Comparison of ENCODE assay signal across 8 cellular contexts in the genomic region with DNA sequence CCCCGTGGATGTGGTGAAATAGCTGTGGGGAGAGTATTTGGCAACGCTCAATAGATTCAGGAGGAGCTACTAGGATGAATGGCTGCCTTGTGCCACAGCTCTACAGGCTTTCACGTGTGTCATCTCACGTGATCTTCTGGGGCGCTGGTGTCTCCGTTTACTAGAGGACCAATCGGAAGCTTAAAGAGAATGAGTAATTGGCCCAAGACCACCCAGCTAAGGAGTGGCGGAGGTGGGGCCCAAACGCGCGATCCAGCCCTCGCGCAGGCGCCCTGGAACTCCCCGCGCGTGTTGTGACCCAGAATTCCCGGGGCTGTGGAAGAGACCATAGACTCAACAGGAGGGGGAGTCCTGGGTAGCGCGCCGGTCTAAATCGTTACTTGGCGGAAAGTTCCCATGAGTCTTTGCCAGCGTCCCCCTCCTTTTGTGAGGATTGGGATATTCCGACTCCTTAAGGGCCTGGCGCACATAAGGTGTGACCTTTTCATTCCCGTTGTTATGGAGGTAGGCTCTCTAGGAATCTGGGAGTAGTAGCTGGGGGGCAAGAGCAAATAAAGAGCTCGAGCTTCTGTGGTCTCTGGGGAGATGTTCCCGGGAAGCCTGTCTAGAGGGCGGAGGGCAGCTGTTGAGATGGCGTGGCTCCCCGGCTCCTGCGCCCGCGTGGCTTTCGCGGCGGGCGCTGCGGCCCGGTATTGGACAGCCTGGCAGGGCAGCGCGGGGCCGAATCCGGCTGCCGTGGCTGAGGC. TPM values are rescaled to one million over a fixed set of nuclear protein-coding genes. Genes with fewer than 3 reads are reported as not detected.
DNase-seq lines count a peak whose midpoint lies in the region; ATAC-seq and TF ChIP-seq lines count a peak whose summit lies in the region.

No MANE protein-coding gene starts in this region.

- intact Hi-C loops in CD4-positive, alpha-beta memory T cell (cut with micrococcal nuclease) = loop anchor here (1.0 to 2.0 kb wide), 4 partner anchors 14 to 97 kb away; a partner anchor contains a TSS
- intact Hi-C loops in lower leg skin (cut with DNase I; ENCODE audit: low total_unique reads) = no loop called here

- H3K27me3 Mint-ChIP-seq in CD4-positive, alpha-beta memory T cell = no peaks in the 10 kb centered on the region
- no peaks in the 10 kb centered on the region for H3K27me3 Mint-ChIP-seq in activated CD4-positive, alpha-beta memory T cell treated with anti-CD3 and anti-CD28 coated beads, Interleukin-2, amount 10 ng/mL, durations not matched to agents 7 days and 5 days

- peak overlapping the region; percentile 94 for H3K27ac ChIP-seq in CD4-positive, alpha-beta memory T cell (ENCODE audit: low read depth, low read length)

- peak; percentile 74 for ATAC-seq in GM19455 (IDR thresholded peaks at IDR 0.05; ENCODE audit: unreplicated experiment)

- H3K27me3 ChIP-seq in CD4-positive, alpha-beta memory T cell (ENCODE audit: insufficient read depth, low read length) = no peaks in the 10 kb centered on the region

- H3K9me3 Mint-ChIP-seq in CD4-positive, alpha-beta memory T cell = no peaks in the 10 kb centered on the region
- no peaks in the 10 kb centered on the region for H3K9me3 Mint-ChIP-seq in activated CD4-positive, alpha-beta memory T cell treated with anti-CD3 and anti-CD28 coated beads, Interleukin-2, amount 10 ng/mL, durations not matched to agents 7 days and 5 days

- peak overlapping the region; percentile 78 to 95 for H3K4me3 ChIP-seq in CD4-positive, alpha-beta memory T cell (ENCODE audit: low read length in 2 of 2)
- peak overlapping the region; percentile 93 for H3K4me3 ChIP-seq in lower leg skin (ENCODE audit: low read depth, poor library complexity, severe bottlenecking)

- WGBS in lower leg skin, 2 donors = 0 to 1% methylated on average over 35 to 38 of the region's 46 CpGs

- CTCF ChIA-PET in CD4-positive, alpha-beta memory T cell (lab: Charles Lee; ENCODE audit: partially characterized antibody) = interaction anchor here (1.1 to 5.9 kb wide), 10 partner anchors 11 to 97 kb away, joined by 3 to 71 read pairs (median 9); a partner anchor contains a TSS
- CTCF ChIA-PET in activated CD4-positive, alpha-beta memory T cell treated with anti-CD3 and anti-CD28 coated beads, Interleukin-2, amount 10 ng/mL, durations not matched to agents 7 days and 5 days (lab: Charles Lee) = interaction anchor here (0.7 to 2.9 kb wide), 13 partner anchors 10 to 97 kb away, joined by 3 to 30 read pairs (median 4); a partner anchor contains a TSS

- POLR2A ChIA-PET in CD4-positive, alpha-beta memory T cell (lab: Charles Lee; ENCODE audit: partially characterized antibody) = interaction anchor here (0.5 to 8.2 kb wide), 20 partner anchors 9 to 440 kb away, joined by 3 to 122 read pairs (median 6); a partner anchor contains a TSS
- POLR2A ChIA-PET in activated CD4-positive, alpha-beta memory T cell treated with anti-CD3 and anti-CD28 coated beads, Interleukin-2, amount 10 ng/mL, durations not matched to agents 7 days and 5 days (lab: Charles Lee) = interaction anchor here (0.6 to 7.0 kb wide), 18 partner anchors 9 to 224 kb away, joined by 3 to 137 read pairs (median 4); a partner anchor contains a TSS

- no peaks in the 10 kb centered on the region for H3K9me3 ChIP-seq in CD4-positive, alpha-beta memory T cell (ENCODE audit: control insufficient read depth in 1 of 2, low read length in 2 of 2)

- TF ChIP-seq POLR2A in lower leg skin (IDR thresholded peaks at IDR 0.05) = no peak

- peak; percentile 94 to 97 (median 96) for DNase-seq in CD4-positive, alpha-beta memory T cell
- DNase-seq in HK-2 (ENCODE audit: unreplicated experiment) (peak; percentile 98), NCI-H82 treated with DMSO at 0.1 percent for 48 hours (lab: John Stamatoyannopoulos, UW; ENCODE audit: unreplicated experiment) (peak; percentile 100), ecto neural progenitor cell (ENCODE audit: low spot score) (peak; percentile 100), lower leg skin (ENCODE audit: low spot score in 2 of 2) (peak; percentile 97 to 99)
- peak; percentile 95 for DNase-seq in activated CD4-positive, alpha-beta memory T cell treated with anti-CD3 and anti-CD28 coated beads, Interleukin-2, amount 10 ng/mL, durations not matched to agents 7 days and 5 days
- DNase-seq in stimulated activated CD4-positive, alpha-beta T cell treated with anti-CD3 and anti-CD28 coated beads, Interleukin-4, amount 100 ng/mL, for 4 hours = peak; percentile 88 to 97

- peaks cover 32 to 57% (median 43%) of the 10 kb centered on the region in 4 donors for H3K4me1 Mint-ChIP-seq in CD4-positive, alpha-beta memory T cell
- peaks cover 47% of the 10 kb centered on the region for H3K4me1 Mint-ChIP-seq in activated CD4-positive, alpha-beta memory T cell treated with anti-CD3 and anti-CD28 coated beads, Interleukin-2, amount 10 ng/mL, durations not matched to agents 7 days and 5 days

- no peak for TF ChIP-seq CTCF in lower leg skin (IDR thresholded peaks at IDR 0.05)

- H3K4me3 Mint-ChIP-seq in CD4-positive, alpha-beta memory T cell = peak overlapping the region; percentile 98 to 100 (median 99)
- H3K4me3 Mint-ChIP-seq in activated CD4-positive, alpha-beta memory T cell treated with anti-CD3 and anti-CD28 coated beads, Interleukin-2, amount 10 ng/mL, durations not matched to agents 7 days and 5 days = peak overlapping the region; percentile 98

- H3K27ac Mint-ChIP-seq in CD4-positive, alpha-beta memory T cell = peak overlapping the region; percentile 96 to 100 (median 99)
- peak overlapping the region; percentile 97 for H3K27ac Mint-ChIP-seq in activated CD4-positive, alpha-beta memory T cell treated with anti-CD3 and anti-CD28 coated beads, Interleukin-2, amount 10 ng/mL, durations not matched to agents 7 days and 5 days

- H3K36me3 ChIP-seq in CD4-positive, alpha-beta memory T cell (ENCODE audit: insufficient read depth, low read length) = peaks cover 19% of the 10 kb centered on the region

- H3K4me1 ChIP-seq in CD4-positive, alpha-beta memory T cell (ENCODE audit: insufficient read depth, low read length) = peaks cover 45% of the 10 kb centered on the region

- H3K36me3 Mint-ChIP-seq in CD4-positive, alpha-beta memory T cell = peaks cover 21 to 53% of the 10 kb centered on the region in 2 donors
- peaks cover 64% of the 10 kb centered on the region for H3K36me3 Mint-ChIP-seq in activated CD4-positive, alpha-beta memory T cell treated with anti-CD3 and anti-CD28 coated beads, Interleukin-2, amount 10 ng/mL, durations not matched to agents 7 days and 5 days (ENCODE audit: low read depth)

RNA-seq across cellular contexts. Expression of a gene that starts 23.4 kb away (rescaled TPM):
- total RNA-seq in CD4-positive, alpha-beta memory T cell = 100 to 1,000 TPM in 1 of 2 experiments, 10 to 100 TPM in 1; 95.0 to 101 TPM
- 100 to 1,000 TPM; 118 to 127 TPM for polyA plus RNA-seq in CD4-positive, alpha-beta memory T cell
- 100 to 1,000 TPM; 131 to 142 TPM for total RNA-seq in activated CD4-positive, alpha-beta memory T cell treated with anti-CD3 and anti-CD28 coated beads, Interleukin-2, amount 10 ng/mL, durations not matched to agents 7 days and 5 days
- total RNA-seq in lower leg skin = 1 to 10 TPM; 3.3 to 8.9 (median 6.9) TPM

RNA-seq across cellular contexts. Expression of a gene that starts 53.3 kb away (rescaled TPM):
- total RNA-seq in CD4-positive, alpha-beta memory T cell = 1 to 10 TPM; 5.4 to 5.7 TPM
- 1 to 10 TPM in 1 of 2 donors, under 1 TPM in 1; 0.72 to 2.5 TPM for polyA plus RNA-seq in CD4-positive, alpha-beta memory T cell
- total RNA-seq in activated CD4-positive, alpha-beta memory T cell treated with anti-CD3 and anti-CD28 coated beads, Interleukin-2, amount 10 ng/mL, durations not matched to agents 7 days and 5 days = 1 to 10 TPM; 1.2 to 1.8 TPM
- total RNA-seq in lower leg skin = 1 to 10 TPM in 2 of 4 donors, under 1 TPM in 2; 0.74 to 1.6 (median 0.99) TPM

RNA-seq across cellular contexts. Expression of a gene that starts 57.8 kb away (rescaled TPM):
- total RNA-seq in CD4-positive, alpha-beta memory T cell = 100 to 1,000 TPM; 523 to 560 TPM
- 1,000 to 10,000 TPM; 1,629 to 1,970 TPM for polyA plus RNA-seq in CD4-positive, alpha-beta memory T cell
- 1,000 to 10,000 TPM; 1,185 TPM for total RNA-seq in activated CD4-positive, alpha-beta memory T cell treated with anti-CD3 and anti-CD28 coated beads, Interleukin-2, amount 10 ng/mL, durations not matched to agents 7 days and 5 days
- 100 to 1,000 TPM; 606 to 678 (median 615) TPM for total RNA-seq in lower leg skin

Comparison
In these comparisons a context has a peak if more than half of its experiments do, and no peak if none do; other contexts are left out.
1. Peak in every context shown above with its lines: DNase-seq, ATAC-seq, H3K4me3 ChIP-seq and H3K27ac ChIP-seq.
2. RNA of a gene that starts 23.4 kb away (total RNA-seq): 131 to 142 TPM in activated CD4-positive, alpha-beta memory T cell treated with anti-CD3 and anti-CD28 coated beads, Interleukin-2, amount 10 ng/mL, durations not matched to agents 7 days and 5 days and 95.0 to 101 TPM in CD4-positive, alpha-beta memory T cell; 3.3 to 8.9 TPM in lower leg skin; every median in the first group is over 4 times any median in the second.